ENCODE assay signal across 2 cellular contexts in the genomic region with DNA sequence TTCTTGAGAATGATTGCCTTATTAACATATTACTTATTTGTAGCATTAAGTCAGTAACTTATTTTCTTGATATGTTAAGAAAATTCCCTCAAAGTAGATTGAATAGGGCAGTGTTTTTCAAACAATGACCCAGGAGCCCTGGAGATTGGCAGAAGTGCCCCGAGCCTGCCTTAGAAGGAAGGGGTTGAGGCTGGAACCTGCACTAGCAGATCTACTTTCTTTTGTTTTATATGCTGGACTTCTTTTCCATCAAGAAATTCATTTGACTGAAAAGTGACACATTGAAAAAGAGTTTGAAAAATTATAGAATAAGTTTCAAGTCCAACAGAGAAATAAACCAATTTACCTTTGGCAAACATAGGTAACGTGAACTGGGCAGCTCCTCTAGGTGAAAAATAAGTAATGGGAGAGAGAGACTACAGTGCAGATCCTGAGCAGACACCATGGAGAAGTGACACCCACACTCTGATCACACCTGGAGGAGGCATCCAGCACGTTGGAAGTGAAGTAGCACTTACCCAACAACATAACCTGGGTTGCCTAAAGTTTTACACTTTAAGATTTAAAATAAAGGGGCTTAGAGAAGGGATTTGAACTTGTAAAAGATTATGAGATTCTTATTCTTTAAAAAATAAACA.
TF ChIP-seq lines count a peak whose summit lies in the region.

No MANE protein-coding gene starts in this region.

TF ChIP-seq in SK-N-SH, 30 proteins besides CTCF, POLR2A, EP300 and RAD21 (continued from another document):
- TF ChIP-seq, protein P1, sequence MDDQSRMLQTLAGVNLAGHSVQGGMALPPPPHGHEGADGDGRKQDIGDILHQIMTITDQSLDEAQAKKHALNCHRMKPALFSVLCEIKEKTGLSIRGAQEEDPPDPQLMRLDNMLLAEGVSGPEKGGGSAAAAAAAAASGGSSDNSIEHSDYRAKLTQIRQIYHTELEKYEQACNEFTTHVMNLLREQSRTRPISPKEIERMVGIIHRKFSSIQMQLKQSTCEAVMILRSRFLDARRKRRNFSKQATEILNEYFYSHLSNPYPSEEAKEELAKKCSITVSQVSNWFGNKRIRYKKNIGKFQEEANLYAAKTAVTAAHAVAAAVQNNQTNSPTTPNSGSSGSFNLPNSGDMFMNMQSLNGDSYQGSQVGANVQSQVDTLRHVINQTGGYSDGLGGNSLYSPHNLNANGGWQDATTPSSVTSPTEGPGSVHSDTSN (IDR thresholded peaks at IDR 0.05) = no peak
- TF ChIP-seq POLR2AphosphoS5 (IDR thresholded peaks at IDR 0.05; ENCODE audit: low read depth, low read length) (no peak), RCOR1 (IDR thresholded peaks at IDR 0.05; ENCODE audit: low read length) (no peak), MXI1 (IDR thresholded peaks at IDR 0.05; ENCODE audit: low read depth, low read length) (no peak), NFIC (IDR thresholded peaks at IDR 0.05; ENCODE audit: borderline replicate concordance) (no peak), NRF1 (IDR thresholded peaks at IDR 0.05; ENCODE audit: low read depth, low read length) (no peak), JUND (IDR thresholded peaks at IDR 0.05) (no peak), EZH2phosphoT487 (IDR thresholded peaks at IDR 0.05; ENCODE audit: borderline replicate concordance, low read depth) (no peak), CHD2 (IDR thresholded peaks at IDR 0.05; ENCODE audit: low read length, partially characterized antibody) (no peak), RFX5 (IDR thresholded peaks at IDR 0.05; ENCODE audit: low read length) (no peak), SMC3 (IDR thresholded peaks at IDR 0.05; ENCODE audit: low read depth, low read length) (no peak)
- TF ChIP-seq, protein P2, sequence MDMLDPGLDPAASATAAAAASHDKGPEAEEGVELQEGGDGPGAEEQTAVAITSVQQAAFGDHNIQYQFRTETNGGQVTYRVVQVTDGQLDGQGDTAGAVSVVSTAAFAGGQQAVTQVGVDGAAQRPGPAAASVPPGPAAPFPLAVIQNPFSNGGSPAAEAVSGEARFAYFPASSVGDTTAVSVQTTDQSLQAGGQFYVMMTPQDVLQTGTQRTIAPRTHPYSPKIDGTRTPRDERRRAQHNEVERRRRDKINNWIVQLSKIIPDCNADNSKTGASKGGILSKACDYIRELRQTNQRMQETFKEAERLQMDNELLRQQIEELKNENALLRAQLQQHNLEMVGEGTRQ (IDR thresholded peaks at IDR 0.05; ENCODE audit: borderline replicate concordance, low read depth, low read length) = no peak
- TF ChIP-seq, protein P3, sequence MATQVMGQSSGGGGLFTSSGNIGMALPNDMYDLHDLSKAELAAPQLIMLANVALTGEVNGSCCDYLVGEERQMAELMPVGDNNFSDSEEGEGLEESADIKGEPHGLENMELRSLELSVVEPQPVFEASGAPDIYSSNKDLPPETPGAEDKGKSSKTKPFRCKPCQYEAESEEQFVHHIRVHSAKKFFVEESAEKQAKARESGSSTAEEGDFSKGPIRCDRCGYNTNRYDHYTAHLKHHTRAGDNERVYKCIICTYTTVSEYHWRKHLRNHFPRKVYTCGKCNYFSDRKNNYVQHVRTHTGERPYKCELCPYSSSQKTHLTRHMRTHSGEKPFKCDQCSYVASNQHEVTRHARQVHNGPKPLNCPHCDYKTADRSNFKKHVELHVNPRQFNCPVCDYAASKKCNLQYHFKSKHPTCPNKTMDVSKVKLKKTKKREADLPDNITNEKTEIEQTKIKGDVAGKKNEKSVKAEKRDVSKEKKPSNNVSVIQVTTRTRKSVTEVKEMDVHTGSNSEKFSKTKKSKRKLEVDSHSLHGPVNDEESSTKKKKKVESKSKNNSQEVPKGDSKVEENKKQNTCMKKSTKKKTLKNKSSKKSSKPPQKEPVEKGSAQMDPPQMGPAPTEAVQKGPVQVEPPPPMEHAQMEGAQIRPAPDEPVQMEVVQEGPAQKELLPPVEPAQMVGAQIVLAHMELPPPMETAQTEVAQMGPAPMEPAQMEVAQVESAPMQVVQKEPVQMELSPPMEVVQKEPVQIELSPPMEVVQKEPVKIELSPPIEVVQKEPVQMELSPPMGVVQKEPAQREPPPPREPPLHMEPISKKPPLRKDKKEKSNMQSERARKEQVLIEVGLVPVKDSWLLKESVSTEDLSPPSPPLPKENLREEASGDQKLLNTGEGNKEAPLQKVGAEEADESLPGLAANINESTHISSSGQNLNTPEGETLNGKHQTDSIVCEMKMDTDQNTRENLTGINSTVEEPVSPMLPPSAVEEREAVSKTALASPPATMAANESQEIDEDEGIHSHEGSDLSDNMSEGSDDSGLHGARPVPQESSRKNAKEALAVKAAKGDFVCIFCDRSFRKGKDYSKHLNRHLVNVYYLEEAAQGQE (IDR thresholded peaks at IDR 0.05; ENCODE audit: low read depth, low read length) = no peak
TF ChIP-seq in SK-N-SH: peak in this region for 0.

TF ChIP-seq in SK-N-SH treated with all-trans-retinoic acid at 6 μM for 48 hours, 23 proteins besides CTCF, POLR2A, EP300 and RAD21:
- TF ChIP-seq, protein P4, sequence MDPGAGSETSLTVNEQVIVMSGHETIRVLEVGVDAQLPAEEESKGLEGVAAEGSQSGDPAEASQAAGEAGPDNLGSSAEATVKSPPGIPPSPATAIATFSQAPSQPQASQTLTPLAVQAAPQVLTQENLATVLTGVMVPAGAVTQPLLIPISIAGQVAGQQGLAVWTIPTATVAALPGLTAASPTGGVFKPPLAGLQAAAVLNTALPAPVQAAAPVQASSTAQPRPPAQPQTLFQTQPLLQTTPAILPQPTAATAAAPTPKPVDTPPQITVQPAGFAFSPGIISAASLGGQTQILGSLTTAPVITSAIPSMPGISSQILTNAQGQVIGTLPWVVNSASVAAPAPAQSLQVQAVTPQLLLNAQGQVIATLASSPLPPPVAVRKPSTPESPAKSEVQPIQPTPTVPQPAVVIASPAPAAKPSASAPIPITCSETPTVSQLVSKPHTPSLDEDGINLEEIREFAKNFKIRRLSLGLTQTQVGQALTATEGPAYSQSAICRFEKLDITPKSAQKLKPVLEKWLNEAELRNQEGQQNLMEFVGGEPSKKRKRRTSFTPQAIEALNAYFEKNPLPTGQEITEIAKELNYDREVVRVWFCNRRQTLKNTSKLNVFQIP (CRISPR knock-in tag; IDR thresholded peaks at IDR 0.05; ENCODE audit: borderline replicate concordance, low read depth) = no peak
- TF ChIP-seq ARNTL (CRISPR knock-in tag; IDR thresholded peaks at IDR 0.05; ENCODE audit: borderline replicate concordance, low read depth) (no peak), GLIS3 (CRISPR knock-in tag; IDR thresholded peaks at IDR 0.05) (no peak)
TF ChIP-seq in SK-N-SH treated with all-trans-retinoic acid at 6 μM for 48 hours: peak in this region for 0.
